8 cellular contexts compared by ENCODE assay signal in genomic region chrX:71283409-71284143, GRCh38. TPM values are rescaled to one million over a fixed set of nuclear protein-coding genes. Genes with fewer than 3 reads are reported as not detected.
A peak's percentile ranks its signal among the peaks of the same experiment; 100 is the strongest.
DNase-seq lines count a peak whose midpoint lies in the region; ATAC-seq and TF ChIP-seq lines count a peak whose summit lies in the region.

A gene with protein sequence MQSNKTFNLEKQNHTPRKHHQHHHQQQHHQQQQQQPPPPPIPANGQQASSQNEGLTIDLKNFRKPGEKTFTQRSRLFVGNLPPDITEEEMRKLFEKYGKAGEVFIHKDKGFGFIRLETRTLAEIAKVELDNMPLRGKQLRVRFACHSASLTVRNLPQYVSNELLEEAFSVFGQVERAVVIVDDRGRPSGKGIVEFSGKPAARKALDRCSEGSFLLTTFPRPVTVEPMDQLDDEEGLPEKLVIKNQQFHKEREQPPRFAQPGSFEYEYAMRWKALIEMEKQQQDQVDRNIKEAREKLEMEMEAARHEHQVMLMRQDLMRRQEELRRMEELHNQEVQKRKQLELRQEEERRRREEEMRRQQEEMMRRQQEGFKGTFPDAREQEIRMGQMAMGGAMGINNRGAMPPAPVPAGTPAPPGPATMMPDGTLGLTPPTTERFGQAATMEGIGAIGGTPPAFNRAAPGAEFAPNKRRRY (plus strand): TSS chrX:71283635. CDS start chrX:71290638, 7,003 bp downstream.

- 36% methylated on average over 52 of the region's 56 CpGs for WGBS in smooth muscle cell (ENCODE audit: low lambda C conversion rate)

- H3K4me3 ChIP-seq in AG04449 (ENCODE audit: low read depth, low read length) = peak within 1 kb of the TSS; percentile 72
- peak within 1 kb of the TSS; percentile 63 to 72 for H3K4me3 ChIP-seq in cardiac fibroblast (replicated peaks in 1 of 2; ENCODE audit: low read depth in 2 of 2, low read length in 2 of 2)
- peak within 1 kb of the TSS; percentile 82 for H3K4me3 ChIP-seq in smooth muscle cell

- peaks cover 49% of the 10 kb centered on the region for H4K20me1 ChIP-seq in smooth muscle cell (ENCODE audit: low read depth)

- no peaks in the 10 kb centered on the region for H3K27me3 ChIP-seq in smooth muscle cell (ENCODE audit: low read depth)

- H3K4me1 Mint-ChIP-seq in WTC11 = peaks cover 13% of the 10 kb centered on the region

- POLR2A ChIA-PET in AG04449 (lab: Yijun Ruan, JAX) (interaction anchor here (0.6 to 1.0 kb wide), 8 partner anchors 9 to 313 kb away, joined by 3 to 7 read pairs (median 4); partner anchors contain the start of gene TAF1), WTC11 (lab: Charles Lee) (interaction anchor here (0.5 to 2.4 kb wide), 14 partner anchors 8 to 249 kb away, joined by 3 to 21 read pairs (median 4); partner anchors contain the start of genes MED12, OGT, TAF1 and ZMYM3)

- peak; percentile 94 for DNase-seq in AG04449 (ENCODE audit: low read depth, low spot score)
- DNase-seq in NCI-H226 = peak; percentile 97
- peak; percentile 79 for DNase-seq in WTC11 (ENCODE audit: low spot score)
- DNase-seq in cardiac fibroblast (ENCODE audit: low read depth in 2 of 2) = peak; percentile 99
- DNase-seq in iPS-NIHi7 (ENCODE audit: extremely low spot score) = peak; percentile 82
- peak; percentile 65 for DNase-seq in smooth muscle cell (lab: John Stamatoyannopoulos, UW; ENCODE audit: unreplicated experiment)

- H3K36me3 Mint-ChIP-seq in WTC11 = peaks cover 31% of the 10 kb centered on the region

- CTCF ChIA-PET in AG04449 (lab: Yijun Ruan, JAX) (interaction anchor here (0.8 to 1.6 kb wide), 3 partner anchors 10 to 121 kb away, joined by 3 to 5 read pairs (median 3); no protein-coding TSS in a partner anchor), WTC11 (lab: Charles Lee) (interaction anchor here (0.6 to 1.2 kb wide), 5 partner anchors 24 to 230 kb away, joined by 3 to 12 read pairs (median 3); partner anchors contain the start of genes TAF1 and ZMYM3)

- H3K9me3 ChIP-seq in smooth muscle cell (replicated peaks; ENCODE audit: low read depth) = no peaks in the 10 kb centered on the region

- H3F3A ChIP-seq in smooth muscle cell (ENCODE audit: low read depth) = no peaks in the 10 kb centered on the region

- H3K4me1 ChIP-seq in smooth muscle cell (ENCODE audit: low read depth) = peaks cover 17% of the 10 kb centered on the region

- peak within 1 kb of the TSS; percentile 100 for H3K27ac Mint-ChIP-seq in WTC11

- peak within 1 kb of the TSS; percentile 96 for H3K9ac ChIP-seq in smooth muscle cell (ENCODE audit: low read depth)

- no peaks in the 10 kb centered on the region for H3K36me3 ChIP-seq in smooth muscle cell (ENCODE audit: low read depth)

- ATAC-seq in GM18907 (IDR thresholded peaks at IDR 0.05; ENCODE audit: unreplicated experiment) = peak; percentile 84
- peak; percentile 75 for ATAC-seq in HG03159 (IDR thresholded peaks at IDR 0.05; ENCODE audit: unreplicated experiment)
- ATAC-seq in WTC11 = peak; percentile 88

- peak within 1 kb of the TSS; percentile 98 for H3K4me3 Mint-ChIP-seq in WTC11

- H2AFZ ChIP-seq in smooth muscle cell (ENCODE audit: low read depth) = peak within 1 kb of the TSS; percentile 38

- H3K27ac ChIP-seq in smooth muscle cell (ENCODE audit: low read depth) = peak within 1 kb of the TSS; percentile 94

- TF ChIP-seq CTCF in AG04449 (IDR thresholded peaks at IDR 0.05; ENCODE audit: insufficient read depth, low read length, missing control alignments) (no peak), WTC11 (IDR thresholded peaks at IDR 0.05) (no peak), cardiac fibroblast (IDR thresholded peaks at IDR 0.05; ENCODE audit: low read depth, low read length) (no peak), smooth muscle cell (IDR thresholded peaks at IDR 0.05; ENCODE audit: borderline replicate concordance, insufficient read depth, poor library complexity, severe bottlenecking) (no peak)

- peak within 1 kb of the TSS; percentile 91 for H3K4me2 ChIP-seq in smooth muscle cell

- H3K27me3 Mint-ChIP-seq in WTC11 (ENCODE audit: low read depth) = no peaks in the 10 kb centered on the region; the same call in 1 of the 2 replicates

- H3K9me3 Mint-ChIP-seq in WTC11 = peaks cover 7% of the 10 kb centered on the region

- peaks cover 48% of the 10 kb centered on the region for H3K79me2 ChIP-seq in smooth muscle cell (ENCODE audit: low read depth)

TF ChIP-seq in WTC11, 78 proteins besides CTCF, POLR2A, EP300 and RAD21:
- TF ChIP-seq PRDM15 (CRISPR knock-in tag; IDR thresholded peaks at IDR 0.05) (no peak), MAX (CRISPR knock-in tag; IDR thresholded peaks at IDR 0.05) (no peak; the same call in 1 of the 2 replicates), GABPB1 (CRISPR knock-in tag; IDR thresholded peaks at IDR 0.05) (0 out of 2 replicates have a peak, but pooled peaks have one; percentile 28), GRHL2 (CRISPR knock-in tag; IDR thresholded peaks at IDR 0.05; ENCODE audit: insufficient replicate concordance, severe bottlenecking) (no peak), ELF4 (CRISPR knock-in tag; IDR thresholded peaks at IDR 0.05; ENCODE audit: low read depth) (no peak), CREM (CRISPR knock-in tag; IDR thresholded peaks at IDR 0.05) (0 out of 2 replicates have a peak, but pooled peaks have one; percentile 35), PRRX2 (CRISPR knock-in tag; IDR thresholded peaks at IDR 0.05) (no peak), NFYB (CRISPR knock-in tag; conservative IDR thresholded peaks at IDR 0.05; ENCODE audit: low read depth) (peak; percentile 67)
- TF ChIP-seq, protein P1, sequence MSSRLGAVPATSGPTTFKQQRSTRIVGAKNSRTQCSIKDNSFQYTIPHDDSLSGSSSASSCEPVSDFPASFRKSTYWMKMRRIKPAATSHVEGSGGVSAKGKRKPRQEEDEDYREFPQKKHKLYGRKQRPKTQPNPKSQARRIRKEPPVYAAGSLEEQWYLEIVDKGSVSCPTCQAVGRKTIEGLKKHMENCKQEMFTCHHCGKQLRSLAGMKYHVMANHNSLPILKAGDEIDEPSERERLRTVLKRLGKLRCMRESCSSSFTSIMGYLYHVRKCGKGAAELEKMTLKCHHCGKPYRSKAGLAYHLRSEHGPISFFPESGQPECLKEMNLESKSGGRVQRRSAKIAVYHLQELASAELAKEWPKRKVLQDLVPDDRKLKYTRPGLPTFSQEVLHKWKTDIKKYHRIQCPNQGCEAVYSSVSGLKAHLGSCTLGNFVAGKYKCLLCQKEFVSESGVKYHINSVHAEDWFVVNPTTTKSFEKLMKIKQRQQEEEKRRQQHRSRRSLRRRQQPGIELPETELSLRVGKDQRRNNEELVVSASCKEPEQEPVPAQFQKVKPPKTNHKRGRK (CRISPR knock-in tag; IDR thresholded peaks at IDR 0.05; ENCODE audit: borderline replicate concordance) = no peak
- TF ChIP-seq, protein P2, sequence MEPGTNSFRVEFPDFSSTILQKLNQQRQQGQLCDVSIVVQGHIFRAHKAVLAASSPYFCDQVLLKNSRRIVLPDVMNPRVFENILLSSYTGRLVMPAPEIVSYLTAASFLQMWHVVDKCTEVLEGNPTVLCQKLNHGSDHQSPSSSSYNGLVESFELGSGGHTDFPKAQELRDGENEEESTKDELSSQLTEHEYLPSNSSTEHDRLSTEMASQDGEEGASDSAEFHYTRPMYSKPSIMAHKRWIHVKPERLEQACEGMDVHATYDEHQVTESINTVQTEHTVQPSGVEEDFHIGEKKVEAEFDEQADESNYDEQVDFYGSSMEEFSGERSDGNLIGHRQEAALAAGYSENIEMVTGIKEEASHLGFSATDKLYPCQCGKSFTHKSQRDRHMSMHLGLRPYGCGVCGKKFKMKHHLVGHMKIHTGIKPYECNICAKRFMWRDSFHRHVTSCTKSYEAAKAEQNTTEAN (CRISPR knock-in tag; IDR thresholded peaks at IDR 0.05) = no peak

RNA-seq across cellular contexts. Expression of the gene that starts here (rescaled TPM):
- total RNA-seq in WTC11 (2021) = 665 to 706 TPM (median 674 TPM) in 3 replicates
- total RNA-seq in smooth muscle cell = 255 and 256 TPM in 2 replicates
- 174 and 192 TPM in 2 replicates for polyA plus RNA-seq in smooth muscle cell

Comparison
In these comparisons a context has a peak if more than half of its experiments do, and no peak if none do; other contexts are left out.
1. Peak in every context shown above with its lines: DNase-seq, ATAC-seq, H3K4me3 ChIP-seq and H3K27ac ChIP-seq.